Comparison of ENCODE assay signal across 8 cellular contexts in the genomic region with DNA sequence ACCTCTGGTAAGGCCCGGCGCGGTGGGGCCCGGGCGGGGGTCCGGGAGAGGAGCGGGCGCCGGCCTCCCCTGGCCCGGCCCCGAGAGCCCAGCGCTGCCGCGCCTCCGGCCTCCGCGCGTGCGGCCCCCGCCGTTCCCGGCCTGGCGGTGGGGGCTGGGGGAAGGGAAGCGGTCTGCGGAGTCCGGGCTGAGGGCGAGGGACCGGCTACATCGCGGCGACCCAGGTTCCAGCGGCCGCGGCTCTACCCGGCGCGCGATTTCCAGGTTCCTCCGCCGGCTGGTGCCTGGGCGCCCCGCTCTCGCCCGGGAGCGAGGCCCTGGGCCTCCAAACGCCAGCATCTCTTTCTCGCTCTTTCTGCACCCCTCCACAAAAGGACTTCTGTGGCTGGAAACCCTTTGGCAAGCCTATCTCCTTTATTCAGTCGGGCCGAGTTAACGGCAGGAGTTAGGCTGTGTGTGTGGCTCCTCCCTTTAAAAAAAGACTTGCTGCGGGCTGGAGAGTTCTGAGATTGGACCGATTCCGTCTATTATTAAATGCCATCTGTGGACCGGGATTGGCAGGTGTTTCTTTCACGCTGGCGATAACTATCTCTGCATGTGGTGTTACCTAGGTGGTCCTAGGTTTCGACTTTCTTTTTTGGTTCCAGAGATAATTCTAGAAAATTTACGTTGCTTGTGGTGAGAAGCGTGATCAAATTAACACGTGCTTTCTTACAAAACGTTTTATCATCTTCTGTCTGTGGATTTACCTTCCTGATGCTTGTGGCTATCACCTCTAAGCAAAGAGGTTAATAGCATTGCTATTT. TPM values are rescaled to one million over a fixed set of nuclear protein-coding genes. Genes with fewer than 3 reads are reported as not detected.
DNase-seq lines count a peak whose midpoint lies in the region; ATAC-seq and TF ChIP-seq lines count a peak whose summit lies in the region.

No MANE protein-coding gene starts in this region.

- POLR2A ChIA-PET in CD8-positive, alpha-beta memory T cell (lab: Charles Lee): interaction anchor here (0.7 to 3.4 kb wide), 10 partner anchors 9 to 1392 kb away, joined by 3 to 42 read pairs (median 4); a partner anchor contains a TSS
- POLR2A ChIA-PET in MCF 10A (lab: Yijun Ruan, JAX): interaction anchor here (0.6 to 1.9 kb wide), 37 partner anchors 8 to 634 kb away, joined by 3 to 72 read pairs (median 5); a partner anchor contains a TSS

- peaks cover 29 to 48% (median 39%) of the 10 kb centered on the region in 3 donors for H3K4me1 Mint-ChIP-seq in CD8-positive, alpha-beta memory T cell
- H3K4me1 Mint-ChIP-seq in MCF 10A (ENCODE audit: insufficient read depth, unreplicated experiment): peaks cover 8% of the 10 kb centered on the region

- peaks cover 0 to 2% of the 10 kb centered on the region in 2 donors for H3K27me3 Mint-ChIP-seq in CD8-positive, alpha-beta memory T cell
- H3K27me3 Mint-ChIP-seq in MCF 10A (ENCODE audit: insufficient read depth, unreplicated experiment): no peaks in the 10 kb centered on the region

- TF ChIP-seq CTCF in MCF 10A (IDR thresholded peaks at IDR 0.05; ENCODE audit: unreplicated experiment): no peak

- H3K27ac Mint-ChIP-seq in CD8-positive, alpha-beta memory T cell: peak overlapping the region; percentile 94 to 100 (median 98)
- peak overlapping the region; percentile 85 for H3K27ac Mint-ChIP-seq in MCF 10A (ENCODE audit: low read depth, unreplicated experiment)

- no TSS peak for BruUV-seq in MCF 10A (replicated peaks; lab: Mats Ljungman, UMichigan)

- peaks cover 0 to 12% (median 0%) of the 10 kb centered on the region in 3 donors for H3K36me3 Mint-ChIP-seq in CD8-positive, alpha-beta memory T cell
- H3K36me3 Mint-ChIP-seq in MCF 10A (ENCODE audit: insufficient read depth, unreplicated experiment): peaks cover 6% of the 10 kb centered on the region

- H3K4me3 ChIP-seq in CD8-positive, alpha-beta memory T cell (ENCODE audit: low read length): peak overlapping the region; percentile 60
- H3K4me3 ChIP-seq in iPS-20b (ENCODE audit: low read length) (peak overlapping the region; percentile 87), skin epidermis (peak overlapping the region; percentile 79 to 94 (median 83))

- no peaks in the 10 kb centered on the region for H3K9me3 Mint-ChIP-seq in CD8-positive, alpha-beta memory T cell
- H3K9me3 Mint-ChIP-seq in MCF 10A (ENCODE audit: unreplicated experiment): no peaks in the 10 kb centered on the region

- in situ Hi-C loops in SK-MEL-5 (cut with HindIII; ENCODE audit: low pct_unique_long_range_greater_than_20kb, low sequenced_read_pairs): no loop called here

- peak overlapping the region; percentile 90 for H3K9ac ChIP-seq in iPS-20b (ENCODE audit: low read depth, low read length)

- peaks cover 33% of the 10 kb centered on the region for H3K4me1 ChIP-seq in CD8-positive, alpha-beta memory T cell (ENCODE audit: insufficient read depth, low read length)
- H3K4me1 ChIP-seq in iPS-20b (ENCODE audit: insufficient read depth, low read length): peaks cover 7% of the 10 kb centered on the region; the same call in 1 of the 2 replicates

- ATAC-seq in GM19438 (IDR thresholded peaks at IDR 0.05; ENCODE audit: low read depth, unreplicated experiment): peak; percentile 28
- ATAC-seq in HG03520 (IDR thresholded peaks at IDR 0.05; ENCODE audit: unreplicated experiment): peak; percentile 14

- no peaks in the 10 kb centered on the region for H3K9me3 ChIP-seq in CD8-positive, alpha-beta memory T cell (ENCODE audit: low read length)
- H3K9me3 ChIP-seq in iPS-20b (ENCODE audit: insufficient read depth, low read depth, low read length): no peaks in the 10 kb centered on the region

- peak; percentile 18 to 75 (median 58) for DNase-seq in CD8-positive, alpha-beta memory T cell
- peak; percentile 41 for DNase-seq in SK-MEL-5 (ENCODE audit: low read depth, low spot score)
- DNase-seq in MCF 10A (ENCODE audit: unreplicated experiment): peak; percentile 49
- no peak for DNase-seq in NCI-H1930 (lab: John Stamatoyannopoulos, UW)

- peak overlapping the region; percentile 85 for H3K27ac ChIP-seq in CD8-positive, alpha-beta memory T cell (ENCODE audit: low read depth, low read length)
- H3K27ac ChIP-seq in iPS-20b (ENCODE audit: low read length): no peak overlapping the region
- H3K27ac ChIP-seq in skin epidermis: peak overlapping the region; percentile 73 to 99 (median 96)

- H3K27me3 ChIP-seq in CD8-positive, alpha-beta memory T cell (ENCODE audit: insufficient read depth, low read length, poor library complexity, severe bottlenecking): no peaks in the 10 kb centered on the region
- H3K27me3 ChIP-seq in iPS-20b (ENCODE audit: insufficient read depth, low read length): no peaks in the 10 kb centered on the region

- CTCF ChIA-PET in CD8-positive, alpha-beta memory T cell (lab: Charles Lee): interaction anchor here (0.9 to 1.7 kb wide), 6 partner anchors 8 to 172 kb away, joined by 3 to 7 read pairs (median 3); a partner anchor contains a TSS
- CTCF ChIA-PET in MCF 10A (lab: Yijun Ruan, JAX): interaction anchor here (2.6 kb wide), 1 partner anchor 60 kb away, joined by 13 read pairs; a partner anchor contains a TSS

- H3K4me3 Mint-ChIP-seq in CD8-positive, alpha-beta memory T cell: peak overlapping the region; percentile 93 to 99 (median 97)
- H3K4me3 Mint-ChIP-seq in MCF 10A (ENCODE audit: unreplicated experiment): peak overlapping the region; percentile 88

- intact Hi-C loops in MCF 10A (cut with micrococcal nuclease): loop anchor here (2.0 to 5.0 kb wide), 3 partner anchors 93 to 173 kb away; no protein-coding TSS in a partner anchor

- H3K36me3 ChIP-seq in CD8-positive, alpha-beta memory T cell (ENCODE audit: insufficient read depth, low read length): no peaks in the 10 kb centered on the region
- H3K36me3 ChIP-seq in iPS-20b (ENCODE audit: insufficient read depth, low read depth, low read length): no peaks in the 10 kb centered on the region

RNA-seq across cellular contexts. Expression of a gene that starts 0.6 kb away (rescaled TPM):
- 100 to 1,000 TPM; 114 to 120 TPM for total RNA-seq in CD8-positive, alpha-beta memory T cell
- polyA plus RNA-seq in CD8-positive, alpha-beta memory T cell: 53.9 TPM
- 85.6 and 87.8 TPM in 2 replicates for total RNA-seq in SK-MEL-5 (2014; rRNA removed; shearing (Covaris generic))
- polyA plus RNA-seq in SK-MEL-5 (2015; cell fraction: cytosol; rRNA removed): 59.1 and 69.4 TPM in 2 replicates
- polyA plus RNA-seq in SK-MEL-5 (2015; cell fraction: nucleus; rRNA removed): 18.8 and 35.9 TPM in 2 replicates
- 64.8 and 67.2 TPM in 2 replicates for total RNA-seq in MCF 10A (2022)

RNA-seq across cellular contexts. Expression of a gene that starts 59.7 kb away (rescaled TPM):
- total RNA-seq in CD8-positive, alpha-beta memory T cell: under 1 TPM in 1 of 2 experiments, not detected in 1; 0.18 TPM
- not detected for polyA plus RNA-seq in CD8-positive, alpha-beta memory T cell
- total RNA-seq in SK-MEL-5 (2014; rRNA removed; shearing (Covaris generic)): 3.1 and 5.5 TPM in 2 replicates
- 3.1 and 6.1 TPM in 2 replicates for polyA plus RNA-seq in SK-MEL-5 (2015; cell fraction: cytosol; rRNA removed)
- polyA plus RNA-seq in SK-MEL-5 (2015; cell fraction: nucleus; rRNA removed): 2.0 and 2.8 TPM in 2 replicates
- not detected in 2 replicates for total RNA-seq in MCF 10A (2022)

Comparison
In these comparisons a context has a peak if more than half of its experiments do, and no peak if none do; other contexts are left out.
1. DNase-seq: peak in CD8-positive, alpha-beta memory T cell (5 of 5), SK-MEL-5 (single experiment) and MCF 10A (single experiment); none in NCI-H1930 (0 of 2).
2. Peak in every context shown above with its lines, with median percentiles within 50 percentile points of each other: H3K4me3 ChIP-seq.